ENCODE assay signal across 20 cellular contexts in genomic region chr17:21298056-21298982, GRCh38. TPM values are rescaled to one million over a fixed set of nuclear protein-coding genes. Genes with fewer than 3 reads are reported as not detected.
DNase-seq lines count a peak whose midpoint lies in the region; ATAC-seq and TF ChIP-seq lines count a peak whose summit lies in the region.
"Had no signal": no experiment of that assay in that cellular context is flagged by ENCODE, and none has a peak within 500 bp of the region (broad histone marks: within the 10 kb centered on the region; RNA-seq: fewer than 3 reads in every experiment).

No MANE protein-coding gene starts in this region.

- H3K9me3 ChIP-seq in BLaER1, result no peaks in the 10 kb centered on the region
- no peaks in the 10 kb centered on the region for H3K9me3 ChIP-seq in psoas muscle
- no peaks in the 10 kb centered on the region for H3K9me3 ChIP-seq in vagina
- H3K9me3 ChIP-seq in tibial artery, result no peaks in the 10 kb centered on the region

- DNase-seq in NB4 (ENCODE audit: low read depth), result peak; percentile 19
- DNase-seq in hepatic stellate cell (ENCODE audit: low spot score), result peak; percentile 8
- no peak for DNase-seq in psoas muscle
- DNase-seq in vagina (ENCODE audit: extremely low spot score in 2 of 2), result no peak
- no peak for DNase-seq in HuH-7 (ENCODE audit: low spot score)
- DNase-seq in tibial artery, result no peak
- DNase-seq: CD4-positive, CD25-positive, alpha-beta regulatory T cell; COR-L47; DMS 273 treated with DMSO at 0.1 percent for 48 hours; DND-41; KBM-7; NCI-H1105 treated with DMSO at 0.1 percent for 48 hours; NCI-H2081 treated with DMSO at 0.1 percent for 48 hours; NCI-H510A treated with DMSO at 0.1 percent for 48 hours; NCI-H774 had no signal

- no peak for ATAC-seq in psoas muscle
- ATAC-seq in HG03175 (IDR thresholded peaks at IDR 0.05; ENCODE audit: unreplicated experiment), result no peak

- TF ChIP-seq POLR2A in NB4 (IDR thresholded peaks at IDR 0.05; ENCODE audit: extremely low read depth, insufficient read length) (no peak), vagina (IDR thresholded peaks at IDR 0.05) (no peak)

- H3K27me3 ChIP-seq in BLaER1 (no peaks in the 10 kb centered on the region), psoas muscle (ENCODE audit: insufficient read depth in 3 of 3, low read length in 2 of 3) (no peaks in the 10 kb centered on the region), vagina (no peaks in the 10 kb centered on the region), tibial artery (no peaks in the 10 kb centered on the region)
- H3K27me3 ChIP-seq: SJSA1 had no signal

- H3K4me1 ChIP-seq in BLaER1 (peaks cover 99% of the 10 kb centered on the region), psoas muscle (peaks cover 37% of the 10 kb centered on the region), vagina (no peaks in the 10 kb centered on the region), tibial artery (peaks cover 0 to 35% (median 16%) of the 10 kb centered on the region in 4 donors)
- H3K4me1 ChIP-seq: SJSA1 had no signal

- peaks cover 100% of the 10 kb centered on the region for H4K20me1 ChIP-seq in BLaER1

- H3K4me2 ChIP-seq in BLaER1, result peak overlapping the region; percentile 18; the same call in 1 of the 2 replicates
- H3K4me2 ChIP-seq: GM23338 had no signal

- intact Hi-C loops in psoas muscle (cut with DNase I), result loop anchor here in 1 of 2 donors (10.0 kb wide), 1 partner anchor 906 kb away; no protein-coding TSS in a partner anchor
- intact Hi-C loops in vagina (cut with DNase I), result no loop called here
- intact Hi-C loops in tibial artery (cut with DNase I; ENCODE audit: low total_unique reads), result no loop called here

- H3K4me3 ChIP-seq in BLaER1 (no peak overlapping the region), NB4 (ENCODE audit: low read depth, low read length) (no peak overlapping the region), psoas muscle (no peak overlapping the region), vagina (no peak overlapping the region), tibial artery (no peak overlapping the region)
- H3K4me3 ChIP-seq: GM23338, SJSA1 had no signal

- peak overlapping the region; percentile 39; the same call in 1 of the 2 replicates for H3K9ac ChIP-seq in BLaER1

- H3K36me3 ChIP-seq in BLaER1 (peaks cover 87% of the 10 kb centered on the region), psoas muscle (ENCODE audit: insufficient read depth in 1 of 2, low read depth in 1 of 2) (peaks cover 0 to 51% of the 10 kb centered on the region in 2 donors), vagina (peaks cover 0 to 39% of the 10 kb centered on the region in 2 donors), tibial artery (peaks cover 37 to 60% (median 53%) of the 10 kb centered on the region in 3 donors)

- 73 to 76% (median 76%) methylated on average over 22 of the region's 22 CpGs for WGBS in psoas muscle, 3 donors

- TF ChIP-seq CTCF in NB4 (IDR thresholded peaks at IDR 0.05; ENCODE audit: low read depth, low read length), result no peak
- TF ChIP-seq CTCF in psoas muscle (IDR thresholded peaks at IDR 0.05), result no peak
- TF ChIP-seq CTCF in vagina (IDR thresholded peaks at IDR 0.05), result no peak
- TF ChIP-seq CTCF in tibial artery (IDR thresholded peaks at IDR 0.05), result no peak

- H3K27ac ChIP-seq in BLaER1 (peak overlapping the region; percentile 76), psoas muscle (peak overlapping the region; percentile 64), vagina (no peak overlapping the region), tibial artery (peak overlapping the region in 1 of 2 donors; percentile 12)
- H3K27ac ChIP-seq: 22Rv1, SJSA1 had no signal

RNA-seq across cellular contexts. Expression of gene MAP2K3, which starts 13.8 kb away (rescaled TPM):
- 100 to 1,000 TPM in 2 of 4 donors, 10 to 100 TPM in 2; 64.4 to 126 (median 107) TPM for total RNA-seq in psoas muscle
- 100 to 1,000 TPM in 2 of 3 donors, 10 to 100 TPM in 1; 86.3 to 229 (median 146) TPM for polyA plus RNA-seq in psoas muscle
- 21.6 TPM for total RNA-seq in vagina

RNA-seq across cellular contexts. Expression of gene NATD1, which starts 45.1 kb away (rescaled TPM):
- total RNA-seq in psoas muscle, result 10 to 100 TPM; 21.6 to 48.0 (median 24.5) TPM
- polyA plus RNA-seq in psoas muscle, result 10 to 100 TPM in 2 of 3 donors, 1 to 10 TPM in 1; 4.7 to 15.1 (median 10.5) TPM
- total RNA-seq in vagina, result 4.2 TPM

Comparison
In these comparisons a context has a peak if more than half of its experiments do, and no peak if none do; other contexts are left out.
1. DNase-seq: peak in NB4 (single experiment) and hepatic stellate cell (single experiment); none in psoas muscle (0 of 2), vagina (0 of 2), HuH-7 (single experiment) and tibial artery (0 of 2).